In the genomic region with DNA sequence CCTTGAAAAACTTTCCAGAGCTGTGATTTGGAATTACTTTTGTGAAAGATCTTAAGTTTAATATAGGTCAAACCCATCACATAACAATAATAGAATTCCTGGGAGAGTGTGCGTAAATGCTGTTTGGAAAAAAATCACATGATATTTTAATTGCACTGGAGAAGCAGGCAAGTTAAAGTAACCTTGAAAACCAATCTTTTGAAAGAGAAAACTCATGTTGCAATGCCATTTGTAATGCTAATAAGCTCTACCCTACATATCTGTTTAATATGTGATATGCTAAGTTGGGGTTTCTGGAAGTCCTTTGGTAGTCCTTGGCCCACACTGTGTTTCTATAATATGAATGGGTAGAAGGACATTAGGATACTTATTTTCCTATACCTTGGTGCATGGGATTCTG, we compare ENCODE assay signal across 27 cellular contexts.
"Had no signal": no experiment of that assay in that cellular context is flagged by ENCODE, and none has a peak within 500 bp of the region (broad histone marks: within the 10 kb centered on the region; RNA-seq: fewer than 3 reads in every experiment).

No MANE protein-coding gene starts in this region.

- H3K9me3 ChIP-seq: left lung, lower lobe of right lung, psoas muscle, stomach, testis, thyroid gland, transverse colon, upper lobe of left lung, vagina had no signal

- DNase-seq: immature natural killer cell; kidney; left colon; left lung; lower lobe of right lung; mammary epithelial cell; mesenchymal stem cell; naive thymus-derived CD8-positive, alpha-beta T cell; nucleus accumbens; psoas muscle; right cardiac atrium; stimulated activated CD4-positive, alpha-beta T cell treated with anti-CD3 and anti-CD28 coated beads, Interleukin-12 subunit alpha, Interleukin-12 subunit beta, amount 100 ng/mL, for 4 hours; stimulated activated CD4-positive, alpha-beta T cell treated with anti-CD3 and anti-CD28 coated beads, Interleukin-15, amount 100 ng/mL, for 24 hours; stimulated activated CD4-positive, alpha-beta T cell treated with anti-CD3 and anti-CD28 coated beads, Interleukin-2, amount 100 ng/mL, for 24 hours; stimulated activated CD4-positive, alpha-beta T cell treated with anti-CD3 and anti-CD28 coated beads, Interleukin-4, amount 100 ng/mL, for 1 hour; stimulated activated naive B cell treated with anti-CD40 and anti-IgM and Interleukin-4, amounts not matched to agents 10 μg/mL and 1 μg/mL and 100 μg/mL, for 72 hours; stimulated activated naive CD8-positive, alpha-beta T cell treated with anti-CD3 and anti-CD28 coated beads, Interleukin-15, Interleukin-2, amounts not matched to agents 100 U/mL and 50 U/mL, for 24 hours; stomach; testis; thyroid gland; transverse colon; upper lobe of left lung had no signal

- H3K9ac ChIP-seq: parathyroid adenoma had no signal

- FAIRE-seq: islet of Langerhans, kidney had no signal

- H3K27me3 ChIP-seq: left lung, stomach, testis, thyroid gland, transverse colon, upper lobe of left lung, vagina had no signal

- ATAC-seq: left colon; left lung; lower lobe of right lung; naive thymus-derived CD8-positive, alpha-beta T cell; psoas muscle; right cardiac atrium; sciatic nerve; stimulated activated naive B cell treated with anti-CD40 and anti-IgM and Interleukin-4, amounts not matched to agents 10 μg/mL and 1 μg/mL and 100 μg/mL, for 72 hours; stimulated activated naive CD8-positive, alpha-beta T cell treated with anti-CD3 and anti-CD28 coated beads, Interleukin-15, Interleukin-2, amounts not matched to agents 100 U/mL and 50 U/mL, for 24 hours had no signal

- H2AFZ ChIP-seq: parathyroid adenoma had no signal

- H3K27ac ChIP-seq: left lung, lower lobe of right lung, parathyroid adenoma, psoas muscle, skin epidermis, stomach, testis, thyroid gland, transverse colon, upper lobe of left lung, vagina had no signal

- H3K79me2 ChIP-seq: parathyroid adenoma had no signal

- H3K4me1 ChIP-seq: left lung, lower lobe of right lung, parathyroid adenoma, psoas muscle, stomach, testis, thyroid gland, transverse colon, upper lobe of left lung had no signal

- H3K36me3 ChIP-seq: left lung, lower lobe of right lung, stomach, thyroid gland, transverse colon, upper lobe of left lung, vagina had no signal

- H3K4me3 ChIP-seq: left lung, lower lobe of right lung, psoas muscle, skin epidermis, stomach, testis, thyroid gland, transverse colon, upper lobe of left lung, vagina had no signal
